ENCODE assay signal across 18 cellular contexts in the genomic region with DNA sequence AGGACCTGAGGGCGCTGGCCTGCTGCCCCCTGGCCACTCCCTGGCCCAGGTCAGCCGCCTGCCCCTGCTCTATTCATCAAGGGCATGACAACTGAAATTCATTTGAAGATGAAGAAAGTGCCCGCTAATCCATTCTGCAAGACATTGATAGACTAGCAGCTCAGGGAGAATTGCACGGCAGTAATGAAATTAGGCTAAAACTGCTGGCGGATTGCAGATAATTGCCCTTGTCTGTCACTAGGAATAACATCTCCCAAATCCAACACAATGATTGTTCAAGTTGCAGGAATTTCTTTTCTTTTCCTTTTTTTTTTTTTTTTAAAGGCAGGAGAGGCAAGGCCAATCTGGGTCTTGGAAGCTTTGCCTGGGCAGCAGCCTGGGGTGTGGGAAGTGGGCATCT. TPM values are rescaled to one million over a fixed set of nuclear protein-coding genes. Genes with fewer than 3 reads are reported as not detected.
DNase-seq lines count a peak whose midpoint lies in the region; ATAC-seq and TF ChIP-seq lines count a peak whose summit lies in the region.
"Had no signal": no experiment of that assay in that cellular context is flagged by ENCODE, and none has a peak within 500 bp of the region (broad histone marks: within the 10 kb centered on the region; RNA-seq: fewer than 3 reads in every experiment).

No MANE protein-coding gene starts in this region.

- ATAC-seq in HG03442 (IDR thresholded peaks at IDR 0.05; ENCODE audit: unreplicated experiment) (no peak), Right ventricle myocardium inferior (no peak)
- ATAC-seq: A549 had no signal

- no peaks in the 10 kb centered on the region for H4K20me1 ChIP-seq in neural progenitor cell (ENCODE audit: low read depth)

- H3K9me3 ChIP-seq in neural progenitor cell (ENCODE audit: low read depth) = no peaks in the 10 kb centered on the region
- H3K9me3 ChIP-seq: A549, BE2C, Caco-2 had no signal

- H3K36me3 ChIP-seq in neural progenitor cell = no peaks in the 10 kb centered on the region
- H3K36me3 ChIP-seq: BE2C had no signal

- H3K27me3 Mint-ChIP-seq in neural progenitor cell (ENCODE audit: insufficient read depth, low read depth) = peaks cover 14% of the 10 kb centered on the region
- H3K27me3 Mint-ChIP-seq in activated CD4-positive, alpha-beta T cell treated with anti-CD3 and anti-CD28 coated beads, Interleukin-2, amount 10 ng/mL, durations not matched to agents 7 days and 5 days = peaks cover 35% of the 10 kb centered on the region

- H3K9me3 Mint-ChIP-seq in neural progenitor cell = no peaks in the 10 kb centered on the region
- H3K9me3 Mint-ChIP-seq in activated CD4-positive, alpha-beta T cell treated with anti-CD3 and anti-CD28 coated beads, Interleukin-2, amount 10 ng/mL, durations not matched to agents 7 days and 5 days = no peaks in the 10 kb centered on the region
- H3K9me3 Mint-ChIP-seq: CD4-positive, alpha-beta memory T cell; HFFc6 had no signal

- no peak for TF ChIP-seq CTCF in neural progenitor cell (IDR thresholded peaks at IDR 0.05)

- H3K4me2 ChIP-seq in neural progenitor cell = no peak overlapping the region
- H3K4me2 ChIP-seq: A549 had no signal

- no peak overlapping the region for H3K27ac Mint-ChIP-seq in neural progenitor cell
- H3K27ac Mint-ChIP-seq in activated CD4-positive, alpha-beta T cell treated with anti-CD3 and anti-CD28 coated beads, Interleukin-2, amount 10 ng/mL, durations not matched to agents 7 days and 5 days = no peak overlapping the region
- H3K27ac Mint-ChIP-seq: CD4-positive, alpha-beta memory T cell; HFFc6 had no signal

- H3F3A ChIP-seq in neural progenitor cell (ENCODE audit: low read depth) = peaks cover 16% of the 10 kb centered on the region

- no peaks in the 10 kb centered on the region for H3K27me3 ChIP-seq in neural progenitor cell
- H3K27me3 ChIP-seq: BE2C had no signal

- no peaks in the 10 kb centered on the region for H3K36me3 Mint-ChIP-seq in neural progenitor cell
- H3K36me3 Mint-ChIP-seq in activated CD4-positive, alpha-beta T cell treated with anti-CD3 and anti-CD28 coated beads, Interleukin-2, amount 10 ng/mL, durations not matched to agents 7 days and 5 days (ENCODE audit: low read depth) = no peaks in the 10 kb centered on the region
- H3K36me3 Mint-ChIP-seq: CD4-positive, alpha-beta memory T cell had no signal

- DNase-seq in NCI-H82 (lab: John Stamatoyannopoulos, UW) = peak; percentile 89
- DNase-seq in SK-N-DZ (ENCODE audit: low spot score) = peak; percentile 81
- no peak for DNase-seq in neural progenitor cell (ENCODE audit: low spot score)
- DNase-seq in activated CD4-positive, alpha-beta T cell treated with anti-CD3 and anti-CD28 coated beads, Interleukin-2, amount 10 ng/mL, durations not matched to agents 7 days and 5 days = no peak
- DNase-seq in Right ventricle myocardium inferior (ENCODE audit: missing footprints) = no peak
- no peak for DNase-seq in T-helper 2 cell
- DNase-seq: BE2C; Caco-2; CD4-positive, alpha-beta memory T cell; DND-41; GDM1; HCEC 1CT; HFFc6 had no signal

- intact Hi-C loops in Right ventricle myocardium inferior (cut with DNase I) = no loop called here

- POLR2A ChIA-PET in activated CD4-positive, alpha-beta T cell treated with anti-CD3 and anti-CD28 coated beads, Interleukin-2, amount 10 ng/mL, durations not matched to agents 7 days and 5 days (lab: Charles Lee) = no interaction called here

- H3K4me3 Mint-ChIP-seq in neural progenitor cell = no peak overlapping the region
- no peak overlapping the region for H3K4me3 Mint-ChIP-seq in activated CD4-positive, alpha-beta T cell treated with anti-CD3 and anti-CD28 coated beads, Interleukin-2, amount 10 ng/mL, durations not matched to agents 7 days and 5 days
- H3K4me3 Mint-ChIP-seq: CD4-positive, alpha-beta memory T cell; HFFc6 had no signal

- no peak overlapping the region for H2AFZ ChIP-seq in neural progenitor cell (replicated peaks)

- H3K4me3 ChIP-seq in neural progenitor cell = no peak overlapping the region
- H3K4me3 ChIP-seq: A549 had no signal

- H3K4me1 ChIP-seq in neural progenitor cell = peaks cover 53% of the 10 kb centered on the region
- H3K4me1 ChIP-seq: A549, Caco-2 had no signal

- H3K9ac ChIP-seq in neural progenitor cell = no peak overlapping the region

- H3K4me1 Mint-ChIP-seq in neural progenitor cell = peaks cover 35% of the 10 kb centered on the region
- H3K4me1 Mint-ChIP-seq in activated CD4-positive, alpha-beta T cell treated with anti-CD3 and anti-CD28 coated beads, Interleukin-2, amount 10 ng/mL, durations not matched to agents 7 days and 5 days = no peaks in the 10 kb centered on the region

- no peaks in the 10 kb centered on the region for H3K79me2 ChIP-seq in neural progenitor cell (ENCODE audit: low read depth)

- H3K27ac ChIP-seq in cingulate gyrus (ENCODE audit: low read depth, low read length) = peak overlapping the region; percentile 96
- peak overlapping the region; percentile 20 for H3K27ac ChIP-seq in neural progenitor cell
- H3K27ac ChIP-seq: A549, C4-2B, HL-60 had no signal

- CTCF ChIA-PET in activated CD4-positive, alpha-beta T cell treated with anti-CD3 and anti-CD28 coated beads, Interleukin-2, amount 10 ng/mL, durations not matched to agents 7 days and 5 days (lab: Charles Lee) = no interaction called here

RNA-seq across cellular contexts. Expression of a gene that starts 44.5 kb away (rescaled TPM):
- polyA plus RNA-seq in SK-N-DZ (2014; cell fraction: cytosol; rRNA removed) = 35.7 and 38.1 TPM in 2 replicates
- polyA plus RNA-seq in SK-N-DZ (2014; cell fraction: nucleus; rRNA removed) = 55.4 and 61.2 TPM in 2 replicates
- total RNA-seq in neural progenitor cell (ENCODE audit: low replicate concordance) (8.3 and 20.1 TPM in 2 replicates), Right ventricle myocardium inferior (11.8 TPM)
- total RNA-seq in activated CD4-positive, alpha-beta T cell treated with anti-CD3 and anti-CD28 coated beads, Interleukin-2, amount 10 ng/mL, durations not matched to agents 7 days and 5 days = 10 to 100 TPM; 20.3 to 21.8 TPM

RNA-seq across cellular contexts. Expression of a gene that starts 44.8 kb away (rescaled TPM):
- 64.6 and 81.1 TPM in 2 replicates for polyA plus RNA-seq in SK-N-DZ (2014; cell fraction: cytosol; rRNA removed)
- polyA plus RNA-seq in SK-N-DZ (2014; cell fraction: nucleus; rRNA removed) = 66.7 and 82.8 TPM in 2 replicates
- total RNA-seq in neural progenitor cell (ENCODE audit: low replicate concordance) (24.7 and 34.5 TPM in 2 replicates), Right ventricle myocardium inferior (61.7 TPM)
- total RNA-seq in activated CD4-positive, alpha-beta T cell treated with anti-CD3 and anti-CD28 coated beads, Interleukin-2, amount 10 ng/mL, durations not matched to agents 7 days and 5 days = 10 to 100 TPM; 21.4 to 25.7 TPM

Comparison
In these comparisons a context has a peak if more than half of its experiments do, and no peak if none do; other contexts are left out.
1. DNase-seq: peak in NCI-H82 (single experiment) and SK-N-DZ (single experiment); none in neural progenitor cell (single experiment), activated CD4-positive, alpha-beta T cell treated with anti-CD3 and anti-CD28 coated beads, Interleukin-2, amount 10 ng/mL, durations not matched to agents 7 days and 5 days (single experiment), Right ventricle myocardium inferior (single experiment) and T-helper 2 cell (0 of 5).